ENCODE assay signal across 8 cellular contexts in the genomic region with DNA sequence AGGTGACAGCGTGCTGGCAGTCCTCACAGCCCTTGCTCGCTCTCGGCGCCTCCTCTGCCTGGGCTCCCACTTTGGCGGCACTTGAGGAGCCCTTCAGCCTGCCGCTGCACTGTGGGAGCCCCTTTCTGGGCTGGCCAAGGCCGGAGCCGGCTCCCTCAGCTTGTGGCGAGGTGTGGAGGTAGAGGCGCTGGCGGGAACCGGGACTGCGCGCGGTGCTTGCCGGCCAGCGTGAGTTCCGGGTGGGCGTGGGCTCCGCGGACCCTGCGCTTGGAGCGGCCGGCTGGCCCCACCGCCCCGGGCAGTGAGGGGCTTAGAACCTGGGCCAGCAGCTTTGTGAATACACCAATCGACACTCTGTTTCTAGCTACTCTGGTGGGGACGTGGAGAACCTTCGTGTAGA. TPM values are rescaled to one million over a fixed set of nuclear protein-coding genes. Genes with fewer than 3 reads are reported as not detected.
A peak's percentile ranks its signal among the peaks of the same experiment; 100 is the strongest.
DNase-seq lines count a peak whose midpoint lies in the region; ATAC-seq lines count a peak whose summit lies in the region.
"Not testable (repeated sequence)": the region's sequence is repeated elsewhere in the genome, so short reads cannot be mapped to it uniquely, and the experiment has no call there.

No MANE protein-coding gene starts in this region.

- H3K27me3 ChIP-seq in CD4-positive, CD25-positive, alpha-beta regulatory T cell (ENCODE audit: control insufficient read depth, insufficient read depth, low read length): not testable (repeated sequence)

- H3K4me1 ChIP-seq in CD4-positive, CD25-positive, alpha-beta regulatory T cell (ENCODE audit: control insufficient read depth, insufficient read depth, low read length, poor library complexity, severe bottlenecking): not testable (repeated sequence)

- not testable (repeated sequence) for H3K27ac ChIP-seq in CD4-positive, CD25-positive, alpha-beta regulatory T cell (ENCODE audit: insufficient read depth, low read length, poor library complexity, severe bottlenecking)

- H3K4me3 Mint-ChIP-seq in CD4-positive, CD25-positive, alpha-beta regulatory T cell: peak overlapping the region in 1 of 4 donors; percentile 74
- peak overlapping the region in 2 of 3 donors; percentile 64 to 73 for H3K4me3 Mint-ChIP-seq in T-cell
- not testable (repeated sequence) for H3K4me3 Mint-ChIP-seq in activated CD4-positive, alpha-beta T cell treated with anti-CD3 and anti-CD28 coated beads, Interleukin-2, amount 10 ng/mL, durations not matched to agents 7 days and 5 days; activated naive CD4-positive, alpha-beta T cell treated with anti-CD3 and anti-CD28 coated beads, Interleukin-2, amount 10 ng/mL, durations not matched to agents 7 days and 5 days
- H3K4me3 Mint-ChIP-seq in activated T-cell treated with anti-CD3 and anti-CD28 coated beads, Interleukin-2, amount 50 U/mL, for 72 hours: peak overlapping the region; percentile 55 to 72
- H3K4me3 Mint-ChIP-seq in activated naive CD8-positive, alpha-beta T cell treated with anti-CD3 and anti-CD28 coated beads, Interleukin-2, amount 10 ng/mL, durations not matched to agents 7 days and 5 days: peak overlapping the region; percentile 52
- peak overlapping the region in 9 of 10 donors; percentile 74 to 88 (median 86) for H3K4me3 Mint-ChIP-seq in naive thymus-derived CD8-positive, alpha-beta T cell
- H3K4me3 Mint-ChIP-seq in stimulated activated naive CD8-positive, alpha-beta T cell treated with anti-CD3 and anti-CD28 coated beads, Interleukin-15, amount 100 ng/mL, for 72 hours: peak overlapping the region; percentile 79

- H3K4me1 Mint-ChIP-seq in CD4-positive, CD25-positive, alpha-beta regulatory T cell: peaks cover 0 to 23% (median 10%) of the 10 kb centered on the region in 4 donors
- H3K4me1 Mint-ChIP-seq in T-cell: peaks cover 12 to 17% (median 12%) of the 10 kb centered on the region in 3 donors
- H3K4me1 Mint-ChIP-seq in activated CD4-positive, alpha-beta T cell treated with anti-CD3 and anti-CD28 coated beads, Interleukin-2, amount 10 ng/mL, durations not matched to agents 7 days and 5 days; activated T-cell treated with anti-CD3 and anti-CD28 coated beads, Interleukin-2, amount 50 U/mL, for 72 hours (ENCODE audit: low read depth); activated naive CD8-positive, alpha-beta T cell treated with anti-CD3 and anti-CD28 coated beads, Interleukin-2, amount 10 ng/mL, durations not matched to agents 7 days and 5 days: not testable (repeated sequence)
- H3K4me1 Mint-ChIP-seq in activated naive CD4-positive, alpha-beta T cell treated with anti-CD3 and anti-CD28 coated beads, Interleukin-2, amount 10 ng/mL, durations not matched to agents 7 days and 5 days: peaks cover 12% of the 10 kb centered on the region
- peaks cover 13 to 22% (median 20%) of the 10 kb centered on the region in 4 donors for H3K4me1 Mint-ChIP-seq in naive thymus-derived CD8-positive, alpha-beta T cell
- peaks cover 27% of the 10 kb centered on the region for H3K4me1 Mint-ChIP-seq in stimulated activated naive CD8-positive, alpha-beta T cell treated with anti-CD3 and anti-CD28 coated beads, Interleukin-15, amount 100 ng/mL, for 72 hours

- H3K27me3 Mint-ChIP-seq in CD4-positive, CD25-positive, alpha-beta regulatory T cell; T-cell; activated CD4-positive, alpha-beta T cell treated with anti-CD3 and anti-CD28 coated beads, Interleukin-2, amount 10 ng/mL, durations not matched to agents 7 days and 5 days; activated T-cell treated with anti-CD3 and anti-CD28 coated beads, Interleukin-2, amount 50 U/mL, for 72 hours (ENCODE audit: low read depth); activated naive CD4-positive, alpha-beta T cell treated with anti-CD3 and anti-CD28 coated beads, Interleukin-2, amount 10 ng/mL, durations not matched to agents 7 days and 5 days; activated naive CD8-positive, alpha-beta T cell treated with anti-CD3 and anti-CD28 coated beads, Interleukin-2, amount 10 ng/mL, durations not matched to agents 7 days and 5 days; naive thymus-derived CD8-positive, alpha-beta T cell; stimulated activated naive CD8-positive, alpha-beta T cell treated with anti-CD3 and anti-CD28 coated beads, Interleukin-15, amount 100 ng/mL, for 72 hours: not testable (repeated sequence)

- H3K36me3 ChIP-seq in CD4-positive, CD25-positive, alpha-beta regulatory T cell (ENCODE audit: control insufficient read depth, insufficient read depth, low read length): not testable (repeated sequence)

- H3K9me3 ChIP-seq in CD4-positive, CD25-positive, alpha-beta regulatory T cell (ENCODE audit: control insufficient read depth in 2 of 2, low read length in 2 of 2): not testable (repeated sequence)

- POLR2A ChIA-PET in T-cell (lab: Charles Lee): interaction anchor here in 1 of 2 donors (0.6 kb wide), 1 partner anchor 1600 kb away, joined by 3 read pairs; no protein-coding TSS in a partner anchor
- POLR2A ChIA-PET in activated CD4-positive, alpha-beta T cell treated with anti-CD3 and anti-CD28 coated beads, Interleukin-2, amount 10 ng/mL, durations not matched to agents 7 days and 5 days (lab: Charles Lee): not testable (repeated sequence)
- POLR2A ChIA-PET in activated naive CD8-positive, alpha-beta T cell treated with anti-CD3 and anti-CD28 coated beads, Interleukin-2, amount 10 ng/mL, durations not matched to agents 7 days and 5 days (lab: Charles Lee): interaction anchor here (0.8 to 2.0 kb wide), 9 partner anchors 18 to 204 kb away, joined by 3 to 11 read pairs (median 4); partner anchors contain the start of gene CRTC3
- POLR2A ChIA-PET in naive thymus-derived CD8-positive, alpha-beta T cell (lab: Charles Lee): interaction anchor here (1.1 to 3.4 kb wide), 6 partner anchors 10 to 147 kb away, joined by 3 to 17 read pairs (median 3); partner anchors contain the start of gene CRTC3

- ATAC-seq in CD4-positive, CD25-positive, alpha-beta regulatory T cell (ENCODE audit: low read depth in 2 of 2); T-cell (replicated peaks in 1 of 4); activated T-cell treated with anti-CD3 and anti-CD28 coated beads, Interleukin-2, amount 50 U/mL, for 72 hours (replicated peaks in 1 of 2); activated naive CD8-positive, alpha-beta T cell treated with anti-CD3 and anti-CD28 coated beads, Interleukin-2, amount 10 ng/mL, durations not matched to agents 7 days and 5 days (ENCODE audit: low read depth); naive thymus-derived CD8-positive, alpha-beta T cell: not testable (repeated sequence)
- peak; percentile 7 for ATAC-seq in stimulated activated naive CD8-positive, alpha-beta T cell treated with anti-CD3 and anti-CD28 coated beads, Interleukin-15, amount 100 ng/mL, for 72 hours

- not testable (repeated sequence) for H3K4me3 ChIP-seq in CD4-positive, CD25-positive, alpha-beta regulatory T cell (ENCODE audit: low read depth, low read length)

- H3K9me3 Mint-ChIP-seq in CD4-positive, CD25-positive, alpha-beta regulatory T cell; T-cell; activated T-cell treated with anti-CD3 and anti-CD28 coated beads, Interleukin-2, amount 50 U/mL, for 72 hours; activated naive CD4-positive, alpha-beta T cell treated with anti-CD3 and anti-CD28 coated beads, Interleukin-2, amount 10 ng/mL, durations not matched to agents 7 days and 5 days; activated naive CD8-positive, alpha-beta T cell treated with anti-CD3 and anti-CD28 coated beads, Interleukin-2, amount 10 ng/mL, durations not matched to agents 7 days and 5 days; naive thymus-derived CD8-positive, alpha-beta T cell; stimulated activated naive CD8-positive, alpha-beta T cell treated with anti-CD3 and anti-CD28 coated beads, Interleukin-15, amount 100 ng/mL, for 72 hours: not testable (repeated sequence)
- peaks cover 15% of the 10 kb centered on the region for H3K9me3 Mint-ChIP-seq in activated CD4-positive, alpha-beta T cell treated with anti-CD3 and anti-CD28 coated beads, Interleukin-2, amount 10 ng/mL, durations not matched to agents 7 days and 5 days

- peak overlapping the region in 2 of 3 donors; percentile 79 to 92 for H3K27ac Mint-ChIP-seq in CD4-positive, CD25-positive, alpha-beta regulatory T cell
- peak overlapping the region; percentile 65 to 78 for H3K27ac Mint-ChIP-seq in T-cell
- peak overlapping the region; percentile 60 for H3K27ac Mint-ChIP-seq in activated CD4-positive, alpha-beta T cell treated with anti-CD3 and anti-CD28 coated beads, Interleukin-2, amount 10 ng/mL, durations not matched to agents 7 days and 5 days
- not testable (repeated sequence) for H3K27ac Mint-ChIP-seq in activated T-cell treated with anti-CD3 and anti-CD28 coated beads, Interleukin-2, amount 50 U/mL, for 72 hours
- peak overlapping the region; percentile 80 for H3K27ac Mint-ChIP-seq in activated naive CD4-positive, alpha-beta T cell treated with anti-CD3 and anti-CD28 coated beads, Interleukin-2, amount 10 ng/mL, durations not matched to agents 7 days and 5 days
- peak overlapping the region; percentile 85 for H3K27ac Mint-ChIP-seq in activated naive CD8-positive, alpha-beta T cell treated with anti-CD3 and anti-CD28 coated beads, Interleukin-2, amount 10 ng/mL, durations not matched to agents 7 days and 5 days
- H3K27ac Mint-ChIP-seq in naive thymus-derived CD8-positive, alpha-beta T cell: peak overlapping the region in 8 of 10 donors; percentile 73 to 93 (median 87)
- H3K27ac Mint-ChIP-seq in stimulated activated naive CD8-positive, alpha-beta T cell treated with anti-CD3 and anti-CD28 coated beads, Interleukin-15, amount 100 ng/mL, for 72 hours: peak overlapping the region; percentile 57 to 67

- CTCF ChIA-PET in T-cell (lab: Charles Lee): interaction anchor here in 1 of 2 donors (0.7 to 1.2 kb wide), 2 partner anchors 109 to 1562 kb away, joined by 3 read pairs; no protein-coding TSS in a partner anchor
- CTCF ChIA-PET in activated CD4-positive, alpha-beta T cell treated with anti-CD3 and anti-CD28 coated beads, Interleukin-2, amount 10 ng/mL, durations not matched to agents 7 days and 5 days (lab: Charles Lee): interaction anchor here (1.4 to 2.0 kb wide), 3 partner anchors 8 to 20 kb away, joined by 3 to 7 read pairs (median 5); partner anchors contain the start of gene CRTC3
- CTCF ChIA-PET in activated naive CD4-positive, alpha-beta T cell treated with anti-CD3 and anti-CD28 coated beads, Interleukin-2, amount 10 ng/mL, durations not matched to agents 7 days and 5 days (lab: Charles Lee): interaction anchor here (2.0 kb wide), 1 partner anchor 93 kb away, joined by 8 read pairs; no protein-coding TSS in a partner anchor

- H3K36me3 Mint-ChIP-seq in CD4-positive, CD25-positive, alpha-beta regulatory T cell; T-cell; activated T-cell treated with anti-CD3 and anti-CD28 coated beads, Interleukin-2, amount 50 U/mL, for 72 hours (ENCODE audit: insufficient read depth in 2 of 2); naive thymus-derived CD8-positive, alpha-beta T cell: not testable (repeated sequence)
- peaks cover 10% of the 10 kb centered on the region for H3K36me3 Mint-ChIP-seq in activated CD4-positive, alpha-beta T cell treated with anti-CD3 and anti-CD28 coated beads, Interleukin-2, amount 10 ng/mL, durations not matched to agents 7 days and 5 days (ENCODE audit: low read depth)
- peaks cover 13% of the 10 kb centered on the region for H3K36me3 Mint-ChIP-seq in activated naive CD4-positive, alpha-beta T cell treated with anti-CD3 and anti-CD28 coated beads, Interleukin-2, amount 10 ng/mL, durations not matched to agents 7 days and 5 days
- peaks cover 21% of the 10 kb centered on the region for H3K36me3 Mint-ChIP-seq in activated naive CD8-positive, alpha-beta T cell treated with anti-CD3 and anti-CD28 coated beads, Interleukin-2, amount 10 ng/mL, durations not matched to agents 7 days and 5 days

- DNase-seq in CD4-positive, CD25-positive, alpha-beta regulatory T cell; T-cell; activated CD4-positive, alpha-beta T cell treated with anti-CD3 and anti-CD28 coated beads, Interleukin-2, amount 10 ng/mL, durations not matched to agents 7 days and 5 days; activated T-cell treated with anti-CD3 and anti-CD28 coated beads, Interleukin-2, amount 50 U/mL, for 72 hours; activated naive CD4-positive, alpha-beta T cell treated with anti-CD3 and anti-CD28 coated beads, Interleukin-2, amount 10 ng/mL, durations not matched to agents 7 days and 5 days; activated naive CD8-positive, alpha-beta T cell treated with anti-CD3 and anti-CD28 coated beads, Interleukin-2, amount 10 ng/mL, durations not matched to agents 7 days and 5 days; naive thymus-derived CD8-positive, alpha-beta T cell; stimulated activated naive CD8-positive, alpha-beta T cell treated with anti-CD3 and anti-CD28 coated beads, Interleukin-15, amount 100 ng/mL, for 72 hours: not testable (repeated sequence)

RNA-seq across cellular contexts. Expression of gene CRTC3, which starts 18.9 kb away (rescaled TPM):
- total RNA-seq in CD4-positive, CD25-positive, alpha-beta regulatory T cell: 110 TPM
- polyA plus RNA-seq in CD4-positive, CD25-positive, alpha-beta regulatory T cell: 10 to 100 TPM; 27.5 to 31.9 (median 31.1) TPM
- 100 to 1,000 TPM in 1 of 5 donors, 10 to 100 TPM in 4; 88.3 to 119 (median 89.1) TPM for total RNA-seq in T-cell
- total RNA-seq in activated CD4-positive, alpha-beta T cell treated with anti-CD3 and anti-CD28 coated beads, Interleukin-2, amount 10 ng/mL, durations not matched to agents 7 days and 5 days: 10 to 100 TPM; 85.1 to 90.7 TPM
- total RNA-seq in activated T-cell treated with anti-CD3 and anti-CD28 coated beads, Interleukin-2, amount 50 U/mL, for 72 hours: 10 to 100 TPM; 73.2 to 77.3 TPM
- total RNA-seq in activated naive CD8-positive, alpha-beta T cell treated with anti-CD3 and anti-CD28 coated beads, Interleukin-2, amount 10 ng/mL, durations not matched to agents 7 days and 5 days: 10 to 100 TPM; 70.5 to 74.1 TPM
- total RNA-seq in naive thymus-derived CD8-positive, alpha-beta T cell: 100 to 1,000 TPM; 102 to 110 TPM
- polyA plus RNA-seq in naive thymus-derived CD8-positive, alpha-beta T cell: 10 to 100 TPM; 21.9 to 51.1 (median 33.5) TPM
